Comparison of ENCODE assay signal across 16 cellular contexts in the genomic region with DNA sequence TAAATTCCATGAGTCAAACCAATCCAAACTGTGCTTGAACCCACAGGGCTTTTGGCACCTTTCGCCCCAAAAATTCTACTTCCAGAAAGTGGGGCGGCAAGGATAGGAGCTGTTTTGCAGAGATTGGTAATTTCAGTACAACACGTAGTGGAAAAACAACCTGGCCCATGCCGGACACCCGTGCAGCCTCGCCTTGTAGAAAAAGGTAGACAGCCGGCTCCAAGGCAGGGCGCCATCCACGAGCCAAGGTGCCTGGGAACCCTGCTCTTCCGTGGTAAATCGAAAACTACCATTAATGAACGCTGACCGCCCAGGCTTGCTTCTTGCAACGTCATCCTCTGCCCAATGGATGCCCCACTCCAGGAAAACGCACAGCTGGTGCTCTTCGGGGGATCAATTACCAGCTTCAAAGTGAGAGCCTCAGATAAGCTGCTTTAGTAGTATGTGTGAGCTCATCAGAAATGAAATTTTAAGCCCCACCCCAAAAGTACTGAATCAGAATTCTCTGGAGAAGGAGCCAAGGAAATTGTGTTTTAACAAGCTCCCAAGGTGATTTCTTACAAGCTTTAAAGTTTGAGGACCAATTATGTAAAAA. TPM values are rescaled to one million over a fixed set of nuclear protein-coding genes. Genes with fewer than 3 reads are reported as not detected.
"Had no signal": no experiment of that assay in that cellular context is flagged by ENCODE, and none has a peak within 500 bp of the region (broad histone marks: within the 10 kb centered on the region; RNA-seq: fewer than 3 reads in every experiment).

No MANE protein-coding gene starts in this region.

- DNase-seq: activated CD4-positive, alpha-beta T cell treated with anti-CD3 and anti-CD28 coated beads for 48 hours; activated naive CD4-positive, alpha-beta T cell; aorta; gastrocnemius medialis; heart right ventricle; left lung; sigmoid colon; stimulated activated CD4-positive, alpha-beta T cell treated with anti-CD3 and anti-CD28 coated beads, Interleukin-12 subunit alpha, Interleukin-12 subunit beta, amount 100 ng/mL, for 4 hours; stimulated activated naive CD4-positive, alpha-beta T cell; transverse colon had no signal

- ATAC-seq: gastrocnemius medialis; heart right ventricle; left lung; natural killer cell treated with Interleukin-12 subunit alpha and Interleukin-12 subunit beta and Interleukin-15 and Interleukin-18, amount 100 ng/mL, for 72 hours had no signal

- H3K4me3 ChIP-seq: breast epithelium, gastrocnemius medialis, heart right ventricle, left lung, sigmoid colon, transverse colon had no signal

RNA-seq across cellular contexts. Expression of gene OOEP, which starts 1.8 kb away (rescaled TPM):
- total RNA-seq: endothelial cell of umbilical vein; gastrocnemius medialis; heart right ventricle; natural killer cell treated with Interleukin-12 subunit alpha and Interleukin-12 subunit beta and Interleukin-15 and Interleukin-18, amount 100 ng/mL, for 72 hours; osteocyte; sigmoid colon; transverse colon had no signal

RNA-seq across cellular contexts. Expression of gene KHDC3L, which starts 5.4 kb away (rescaled TPM):
- total RNA-seq: activated T-helper 1 cell treated with anti-CD3 and anti-CD28 coated beads, Interleukin-12 subunit alpha, Interleukin-12 subunit beta, Interleukin-2, Interleukin-4 antibody, amounts not matched to agents 30 ng/mL and 10 ng/mL and 1 ng/mL, durations not matched to agents 14 hours and 24 hours and 36 hours; aorta; breast epithelium; endothelial cell of umbilical vein; fibroblast of lung; gastrocnemius medialis; heart right ventricle; left lung; natural killer cell treated with Interleukin-12 subunit alpha and Interleukin-12 subunit beta and Interleukin-15 and Interleukin-18, amount 100 ng/mL, for 72 hours; osteocyte; sigmoid colon; transverse colon had no signal

RNA-seq across cellular contexts. Expression of gene DPPA5, which starts 13.8 kb away (rescaled TPM):
- total RNA-seq: activated T-helper 1 cell treated with anti-CD3 and anti-CD28 coated beads, Interleukin-12 subunit alpha, Interleukin-12 subunit beta, Interleukin-2, Interleukin-4 antibody, amounts not matched to agents 30 ng/mL and 10 ng/mL and 1 ng/mL, durations not matched to agents 14 hours and 24 hours and 36 hours; aorta; breast epithelium; endothelial cell of umbilical vein; fibroblast of lung; gastrocnemius medialis; heart right ventricle; left lung; natural killer cell treated with Interleukin-12 subunit alpha and Interleukin-12 subunit beta and Interleukin-15 and Interleukin-18, amount 100 ng/mL, for 72 hours; osteocyte; sigmoid colon; transverse colon had no signal

RNA-seq across cellular contexts. Expression of gene DDX43, which starts 26.8 kb away (rescaled TPM):
- total RNA-seq: osteocyte had no signal
